ENCODE assay signal across 9 cellular contexts in the genomic region with DNA sequence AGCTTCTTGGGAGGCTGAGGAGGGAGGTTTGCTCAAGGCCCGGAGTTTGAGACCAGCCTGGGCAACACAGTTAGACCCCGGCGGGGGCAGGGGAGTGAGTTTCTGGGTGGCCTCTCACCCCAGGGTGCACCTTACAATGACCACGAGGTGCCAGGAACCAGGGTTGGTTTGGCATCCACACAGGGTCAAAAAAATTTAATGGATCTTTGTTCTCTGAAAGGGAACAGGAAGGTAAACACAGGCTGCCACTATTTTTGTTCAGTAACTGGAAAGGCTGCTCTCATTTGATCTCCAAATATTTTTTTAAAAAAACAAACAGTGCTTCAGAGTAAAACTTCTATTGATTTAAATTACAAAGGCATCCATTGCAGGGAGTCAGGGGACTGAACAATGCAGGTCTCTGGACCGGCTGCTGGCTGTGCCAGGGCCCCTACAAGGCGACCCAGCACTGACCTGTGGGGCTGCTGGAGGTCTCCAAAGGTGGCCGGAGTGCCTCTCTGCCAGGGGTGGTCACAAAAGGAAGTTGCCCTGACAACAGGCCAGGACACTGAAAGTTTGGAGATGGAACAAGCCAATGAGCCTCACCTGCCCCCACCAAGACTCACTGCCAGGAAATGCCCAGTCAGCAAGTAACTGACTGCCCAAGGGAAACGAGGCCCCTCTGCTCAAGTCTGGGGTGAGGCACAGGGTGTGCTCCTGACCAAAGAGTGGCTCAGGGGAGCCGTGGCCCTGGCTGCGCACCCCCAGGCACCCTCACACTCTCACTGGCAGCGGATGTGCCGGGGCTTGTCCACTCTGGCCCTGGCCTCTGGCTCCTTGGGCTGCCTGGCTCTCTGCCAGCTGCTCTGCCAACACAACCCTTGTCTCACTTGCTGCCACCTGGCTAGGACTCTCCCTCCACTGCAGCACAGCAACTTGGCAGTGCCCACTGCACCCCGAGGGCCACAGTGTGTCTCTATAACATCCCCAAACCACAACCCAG. TPM values are rescaled to one million over a fixed set of nuclear protein-coding genes. Genes with fewer than 3 reads are reported as not detected.
DNase-seq lines count a peak whose midpoint lies in the region; ATAC-seq and TF ChIP-seq lines count a peak whose summit lies in the region.
"Had no signal": no experiment of that assay in that cellular context is flagged by ENCODE, and none has a peak within 500 bp of the region (broad histone marks: within the 10 kb centered on the region; RNA-seq: fewer than 3 reads in every experiment).

No MANE protein-coding gene starts in this region.

- H3K4me3 ChIP-seq in H7 (ENCODE audit: insufficient read depth, low read depth, low read length) (no peak overlapping the region), left ventricle myocardium inferior (no peak overlapping the region), gastrocnemius medialis (no peak overlapping the region), foreskin fibroblast (ENCODE audit: low read depth in 1 of 2, low read length in 2 of 2) (no peak overlapping the region)

- ATAC-seq in gastrocnemius medialis (peak; percentile 48 to 58), GM18502 (IDR thresholded peaks at IDR 0.05; ENCODE audit: poor library complexity, unreplicated experiment) (no peak), GM21447 (IDR thresholded peaks at IDR 0.05; ENCODE audit: unreplicated experiment) (no peak)

- peaks cover 1% of the 10 kb centered on the region for H3K36me3 ChIP-seq in H7 (replicated peaks; ENCODE audit: control insufficient read depth, insufficient read depth, low read length)
- H3K36me3 ChIP-seq in left ventricle myocardium inferior, result peaks cover 90% of the 10 kb centered on the region
- H3K36me3 ChIP-seq in gastrocnemius medialis, result peaks cover 3 to 56% of the 10 kb centered on the region in 2 donors

- peak overlapping the region; percentile 100 for H3K27ac ChIP-seq in VCaP
- peak overlapping the region; percentile 75 for H3K27ac ChIP-seq in left ventricle myocardium inferior (replicated peaks)
- peak overlapping the region; percentile 65 to 88 (median 78) for H3K27ac ChIP-seq in gastrocnemius medialis

- intact Hi-C loops in left ventricle myocardium inferior (cut with micrococcal nuclease) (no loop called here), gastrocnemius medialis (cut with DNase I; ENCODE audit: low total_unique reads) (no loop called here)

- H3K9me3 ChIP-seq in left ventricle myocardium inferior (replicated peaks) (no peaks in the 10 kb centered on the region), gastrocnemius medialis (no peaks in the 10 kb centered on the region)

- peaks cover 44% of the 10 kb centered on the region for H3K4me1 ChIP-seq in left ventricle myocardium inferior
- peaks cover 21 to 51% of the 10 kb centered on the region in 2 donors for H3K4me1 ChIP-seq in gastrocnemius medialis

- TF ChIP-seq CTCF in VCaP (conservative IDR thresholded peaks at IDR 0.05) (no peak), left ventricle myocardium inferior (IDR thresholded peaks at IDR 0.05; ENCODE audit: borderline replicate concordance) (no peak), gastrocnemius medialis (IDR thresholded peaks at IDR 0.05 in 4 of 5, conservative IDR thresholded peaks at IDR 0.05 in 1 of 5) (no peak), foreskin fibroblast (IDR thresholded peaks at IDR 0.05; ENCODE audit: low read depth, low read length) (no peak)

- DNase-seq in H7 (peak; percentile 73), left ventricle myocardium inferior (peak; percentile 46), gastrocnemius medialis (peak; percentile 42 to 73), UCSD-AML1 (lab: John Stamatoyannopoulos, UW; ENCODE audit: unreplicated experiment) (no peak), foreskin fibroblast (no peak)
- DNase-seq: stimulated activated CD4-positive, alpha-beta T cell treated with anti-CD3 and anti-CD28 coated beads, Interleukin-2, amount 100 ng/mL, for 48 hours had no signal

- H3K27me3 ChIP-seq in H7 (ENCODE audit: control insufficient read depth, insufficient read depth, low read length), result no peaks in the 10 kb centered on the region
- no peaks in the 10 kb centered on the region for H3K27me3 ChIP-seq in left ventricle myocardium inferior (ENCODE audit: low read depth)
- H3K27me3 ChIP-seq in gastrocnemius medialis, result no peaks in the 10 kb centered on the region

- in situ Hi-C loops in gastrocnemius medialis (cut with MboI; ENCODE audit: low sequenced_read_pairs in 4 of 4), result loop anchor here in 2 of 4 donors (25.0 kb wide), 1 partner anchor 143 kb away; no protein-coding TSS in a partner anchor

- no peak for TF ChIP-seq POLR2A in gastrocnemius medialis (IDR thresholded peaks at IDR 0.05)

RNA-seq across cellular contexts. Expression of gene ARFGAP3, which starts 51.8 kb away (rescaled TPM):
- total RNA-seq in H7 (2014; rRNA removed; shearing (Covaris generic)), result 19.7 and 28.9 TPM in 2 replicates
- total RNA-seq in left ventricle myocardium inferior (26.9 TPM), gastrocnemius medialis (10 to 100 TPM; 28.2 to 43.8 (median 36.0) TPM)

Comparison
In these comparisons a context has a peak if more than half of its experiments do, and no peak if none do; other contexts are left out.
1. DNase-seq: peak in H7 (single experiment), left ventricle myocardium inferior (single experiment) and gastrocnemius medialis (2 of 2); none in UCSD-AML1 (single experiment) and foreskin fibroblast (0 of 2).
2. ATAC-seq: peak in gastrocnemius medialis (2 of 2); none in GM18502 (single experiment) and GM21447 (single experiment).
3. Peak in every context shown above with its lines, with median percentiles within 50 percentile points of each other: H3K27ac ChIP-seq.